In the genomic region with DNA sequence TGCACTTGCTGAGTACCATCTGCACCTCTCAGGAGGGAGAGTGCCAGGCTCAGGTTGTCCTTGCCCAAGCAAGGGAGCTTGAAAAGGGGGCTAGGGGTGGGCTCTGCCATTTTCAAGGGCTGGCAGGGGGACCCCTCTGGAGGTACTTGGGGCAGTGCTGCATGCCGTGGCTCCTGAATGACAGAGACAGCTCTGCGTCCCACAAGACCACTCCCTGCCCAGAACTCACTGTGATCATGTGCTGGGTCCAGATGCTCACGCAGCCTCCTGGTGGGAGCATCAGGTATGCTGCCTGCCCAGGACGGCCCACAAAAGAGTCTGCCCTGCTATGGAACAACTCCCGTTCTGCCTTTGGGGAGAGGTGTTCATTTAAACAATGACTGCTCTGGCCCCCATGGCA, we compare ENCODE assay signal across 14 cellular contexts.
DNase-seq lines count a peak whose midpoint lies in the region; ATAC-seq and TF ChIP-seq lines count a peak whose summit lies in the region.
"Had no signal": no experiment of that assay in that cellular context is flagged by ENCODE, and none has a peak within 500 bp of the region (broad histone marks: within the 10 kb centered on the region; RNA-seq: fewer than 3 reads in every experiment).

No MANE protein-coding gene starts in this region.

- H3K4me2 ChIP-seq in H9 (ENCODE audit: insufficient read depth, insufficient read length, low read length): no peak overlapping the region

- H3K27me3 ChIP-seq in right cardiac atrium (ENCODE audit: control insufficient read depth, insufficient read depth) (no peaks in the 10 kb centered on the region), H9 (ENCODE audit: insufficient read depth, low read length) (no peaks in the 10 kb centered on the region), endodermal cell (ENCODE audit: control insufficient read depth, insufficient read depth, low read length, poor library complexity, severe bottlenecking) (no peaks in the 10 kb centered on the region), spleen (replicated peaks in 1 of 7) (no peaks in the 10 kb centered on the region), foreskin keratinocyte (no peaks in the 10 kb centered on the region)

- H3K4me1 ChIP-seq in right cardiac atrium (ENCODE audit: control insufficient read depth, insufficient read depth, low read length): no peaks in the 10 kb centered on the region
- H3K4me1 ChIP-seq in H9 (ENCODE audit: insufficient read depth, low read length): no peaks in the 10 kb centered on the region
- H3K4me1 ChIP-seq in endodermal cell (ENCODE audit: control insufficient read depth, insufficient read depth, low read length): no peaks in the 10 kb centered on the region
- no peaks in the 10 kb centered on the region for H3K4me1 ChIP-seq in spleen
- no peaks in the 10 kb centered on the region for H3K4me1 ChIP-seq in foreskin keratinocyte

- peaks cover 4 to 6% of the 10 kb centered on the region in 2 experiments; a peak in 4 of 5 replicates for H3K9me3 Mint-ChIP-seq in H9
- peaks cover 3% of the 10 kb centered on the region for H3K9me3 Mint-ChIP-seq in endodermal cell

- H3K36me3 Mint-ChIP-seq in H9 (ENCODE audit: insufficient read depth in 1 of 3, low read depth in 3 of 3) (peaks cover 0 to 3% (median 1%) of the 10 kb centered on the region in 3 experiments; a peak in 4 of 7 replicates), endodermal cell (ENCODE audit: low read depth) (no peaks in the 10 kb centered on the region)

- no peak overlapping the region for H3K18ac ChIP-seq in H9 (ENCODE audit: insufficient read length, low read depth, low read length)

- H3T11ph ChIP-seq in H9 (ENCODE audit: low read length): no peak overlapping the region

- no peak overlapping the region for H3K4ac ChIP-seq in H9 (ENCODE audit: low read depth, low read length)

- H3K4me3 ChIP-seq in right cardiac atrium (ENCODE audit: low read length) (no peak overlapping the region), endodermal cell (ENCODE audit: low read length) (no peak overlapping the region), spleen (no peak overlapping the region)

- H3K4me1 Mint-ChIP-seq in H9 (no peaks in the 10 kb centered on the region), endodermal cell (no peaks in the 10 kb centered on the region)

- H2BK15ac ChIP-seq in H9 (ENCODE audit: low read depth, low read length): no peak overlapping the region

- H4K5ac ChIP-seq in H9 (ENCODE audit: insufficient read length, low read depth, low read length): no peak overlapping the region

- H2BK5ac ChIP-seq in H9 (ENCODE audit: insufficient read length, low read length): no peak overlapping the region

- peak; percentile 36 for DNase-seq in cardiac septum (ENCODE audit: low spot score)
- no peak for DNase-seq in right cardiac atrium
- peak; percentile 23 for DNase-seq in H9
- peak; percentile 44 for DNase-seq in endodermal cell
- DNase-seq in spleen: peak; percentile 44
- no peak for DNase-seq in kidney glomerular epithelial cell (lab: John Stamatoyannopoulos, UW)
- DNase-seq in foreskin keratinocyte: no peak
- no peak for DNase-seq in HPDE6-E6E7 (ENCODE audit: extremely low spot score)
- DNase-seq: COR-L47, EL, HCEC 1CT, NCI-H187, NCI-H226, NCI-H524 treated with DMSO at 0.1 percent for 48 hours had no signal

- TF ChIP-seq POLR2A in spleen (IDR thresholded peaks at IDR 0.05): no peak

- no peak overlapping the region for H4K91ac ChIP-seq in H9 (ENCODE audit: insufficient read length, low read depth, low read length)

- H3K27ac Mint-ChIP-seq in H9 (no peak overlapping the region), endodermal cell (no peak overlapping the region)

- TF ChIP-seq CTCF in H9 (conservative IDR thresholded peaks at IDR 0.05) (0 out of 3 replicates have a peak, but pooled peaks have one; percentile 11), endodermal cell (conservative IDR thresholded peaks at IDR 0.05) (peak; percentile 34), spleen (IDR thresholded peaks at IDR 0.05 in 8 of 11, conservative IDR thresholded peaks at IDR 0.05 in 3 of 11) (no peak), foreskin keratinocyte (conservative IDR thresholded peaks at IDR 0.05) (no peak)

- H3K27ac ChIP-seq in right cardiac atrium (ENCODE audit: low read length) (no peak overlapping the region), H9 (ENCODE audit: insufficient read length, low read depth, low read length) (no peak overlapping the region), endodermal cell (ENCODE audit: low read depth, low read length) (no peak overlapping the region), spleen (no peak overlapping the region), foreskin keratinocyte (no peak overlapping the region)

- H3K27me3 Mint-ChIP-seq in H9 (ENCODE audit: low read depth) (peaks cover 28% of the 10 kb centered on the region), endodermal cell (ENCODE audit: insufficient read depth) (peaks cover 11% of the 10 kb centered on the region)

- H3K56ac ChIP-seq in H9 (ENCODE audit: insufficient read length, low read depth, low read length): no peak overlapping the region

- no peaks in the 10 kb centered on the region for H3K23me2 ChIP-seq in H9 (ENCODE audit: insufficient read length, low read depth, low read length, poor library complexity, severe bottlenecking)

- H3K36me3 ChIP-seq in endodermal cell (ENCODE audit: control insufficient read depth, insufficient read depth, low read length): no peaks in the 10 kb centered on the region
- no peaks in the 10 kb centered on the region for H3K36me3 ChIP-seq in spleen

- WGBS in right cardiac atrium: 85% methylated on average over 5 of the region's 5 CpGs
- no CpG with 5 or more reads among the region's 5 CpGs for WGBS in H9 (ENCODE audit: extremely low coverage, insufficient read length, low lambda C conversion rate)
- WGBS in endodermal cell (ENCODE audit: insufficient coverage in 1 of 2, insufficient read length in 1 of 2), 2 experiments: 67 to 83% methylated on average over 2 to 5 of the region's 5 CpGs
- 59 to 86% (median 82%) methylated on average over 3 to 5 of the region's 5 CpGs for WGBS in spleen, 5 donors

- no peak overlapping the region for H2BK20ac ChIP-seq in H9 (ENCODE audit: low read depth, low read length, poor library complexity, severe bottlenecking)

- H4K8ac ChIP-seq in H9 (replicated peaks; ENCODE audit: insufficient read length, low read depth, low read length): no peak overlapping the region

- no peak overlapping the region for H3K9ac ChIP-seq in H9 (ENCODE audit: extremely low read depth, insufficient read length, low read length)
- no peak overlapping the region for H3K9ac ChIP-seq in endodermal cell (ENCODE audit: extremely low read depth, low read length, poor library complexity, severe bottlenecking)

- H2BK12ac ChIP-seq in H9 (ENCODE audit: insufficient read length, low read depth, low read length): no peak overlapping the region

- no peaks in the 10 kb centered on the region for H3K9me3 ChIP-seq in right cardiac atrium (ENCODE audit: control insufficient read depth, low read length)
- no peaks in the 10 kb centered on the region for H3K9me3 ChIP-seq in H9 (ENCODE audit: control insufficient read depth, low read depth, low read length)
- no peaks in the 10 kb centered on the region for H3K9me3 ChIP-seq in endodermal cell (ENCODE audit: control insufficient read depth, low read length)
- H3K9me3 ChIP-seq in spleen: no peaks in the 10 kb centered on the region

- no peak overlapping the region for H2BK120ac ChIP-seq in H9 (ENCODE audit: low read depth, low read length, poor library complexity, severe bottlenecking)

- H3K4me3 Mint-ChIP-seq in H9 (no peak overlapping the region), endodermal cell (no peak overlapping the region)

- no peaks in the 10 kb centered on the region for H3K79me1 ChIP-seq in H9 (ENCODE audit: insufficient read depth, low read depth, low read length, poor library complexity, severe bottlenecking)

- ATAC-seq in right cardiac atrium (no peak), foreskin keratinocyte (no peak)

- intact Hi-C loops in cardiac septum (cut with DNase I): no loop called here
- intact Hi-C loops in right cardiac atrium (cut with DNase I): no loop called here
- intact Hi-C loops in spleen (cut with DNase I; ENCODE audit: low total_unique reads): no loop called here

- no peak overlapping the region for H3K23ac ChIP-seq in H9 (ENCODE audit: insufficient read length, low read depth, low read length)

- H4K20me1 ChIP-seq in H9 (ENCODE audit: control insufficient read depth, insufficient read depth, insufficient read length): no peaks in the 10 kb centered on the region

- no peak overlapping the region for H2AK5ac ChIP-seq in H9 (ENCODE audit: insufficient read length, low read length)

- H2AFZ ChIP-seq in H9 (ENCODE audit: low read length): no peak overlapping the region

- no peak overlapping the region for H3K14ac ChIP-seq in H9 (ENCODE audit: insufficient read depth, low read length)

- no peaks in the 10 kb centered on the region for H3K79me2 ChIP-seq in H9 (ENCODE audit: insufficient read depth, low read length)

Comparison
In these comparisons a context has a peak if more than half of its experiments do, and no peak if none do; other contexts are left out.
1. DNase-seq: peak in cardiac septum (single experiment), H9 (single experiment), endodermal cell (single experiment) and spleen (single experiment); none in right cardiac atrium (0 of 3), kidney glomerular epithelial cell (single experiment), foreskin keratinocyte (0 of 2) and HPDE6-E6E7 (single experiment).
2. CTCF ChIP-seq: peak in H9 (single experiment) and endodermal cell (single experiment); none in spleen (0 of 11) and foreskin keratinocyte (single experiment).